Comparison of ENCODE assay signal across 8 cellular contexts in genomic region chr14:89430271-89430620, GRCh38. TPM values are rescaled to one million over a fixed set of nuclear protein-coding genes. Genes with fewer than 3 reads are reported as not detected.
DNase-seq lines count a peak whose midpoint lies in the region; TF ChIP-seq lines count a peak whose summit lies in the region.

No MANE protein-coding gene starts in this region.

- peaks cover 72% of the 10 kb centered on the region for H3K4me1 Mint-ChIP-seq in activated naive CD4-positive, alpha-beta T cell treated with anti-CD3 and anti-CD28 coated beads, Interleukin-2, amount 50 U/mL, for 24 hours

- no peaks in the 10 kb centered on the region for H3K36me3 ChIP-seq in transverse colon

- H3K27ac ChIP-seq in transverse colon: peak overlapping the region; percentile 66 to 81 (median 80)

- in situ Hi-C loops in transverse colon (cut with MboI; ENCODE audit: low pct_ligation_motif_present in 1 of 4, low pct_unique_long_range_greater_than_20kb in 1 of 4, low sequenced_read_pairs in 3 of 4): no loop called here

- TF ChIP-seq EP300 in transverse colon (IDR thresholded peaks at IDR 0.05; ENCODE audit: low read depth): no peak

- no peak for TF ChIP-seq CTCF in transverse colon (IDR thresholded peaks at IDR 0.05)

- H3K27ac Mint-ChIP-seq in activated naive CD4-positive, alpha-beta T cell treated with anti-CD3 and anti-CD28 coated beads, Interleukin-2, amount 50 U/mL, for 24 hours: peak overlapping the region; percentile 97

- H3K4me3 ChIP-seq in transverse colon: peak overlapping the region in 3 of 4 donors; percentile 8 to 39 (median 21)

- H3K4me3 Mint-ChIP-seq in activated naive CD4-positive, alpha-beta T cell treated with anti-CD3 and anti-CD28 coated beads, Interleukin-2, amount 50 U/mL, for 24 hours: peak overlapping the region; percentile 79

- H3K27me3 ChIP-seq in transverse colon: no peaks in the 10 kb centered on the region

- H3K9me3 ChIP-seq in transverse colon: no peaks in the 10 kb centered on the region

- DNase-seq in activated naive CD4-positive, alpha-beta T cell treated with Interleukin-2 at 50 U/mL for 16 hours: no peak
- DNase-seq in OCI-M1 (lab: John Stamatoyannopoulos, UW) (peak; percentile 22), hepatic stellate cell (ENCODE audit: low spot score) (peak; percentile 35), transverse colon (no peak), D341Med (ENCODE audit: low spot score) (no peak), NCI-H526 (lab: John Stamatoyannopoulos, UW) (no peak), SK-N-DZ (ENCODE audit: low spot score) (no peak)

- intact Hi-C loops in transverse colon (cut with DNase I; ENCODE audit: low total_unique reads): no loop called here

- WGBS in transverse colon (ENCODE audit: low coverage in 1 of 2), 2 donors: 21 to 31% methylated on average over 1 of the region's 1 CpG

- peaks cover 16 to 47% (median 39%) of the 10 kb centered on the region in 4 donors for H3K4me1 ChIP-seq in transverse colon

- TF ChIP-seq POLR2A in transverse colon (IDR thresholded peaks at IDR 0.05): no peak

- no peaks in the 10 kb centered on the region for H3K9me3 Mint-ChIP-seq in activated naive CD4-positive, alpha-beta T cell treated with anti-CD3 and anti-CD28 coated beads, Interleukin-2, amount 50 U/mL, for 24 hours

- H3K27me3 Mint-ChIP-seq in activated naive CD4-positive, alpha-beta T cell treated with anti-CD3 and anti-CD28 coated beads, Interleukin-2, amount 50 U/mL, for 24 hours: no peaks in the 10 kb centered on the region

- H3K36me3 Mint-ChIP-seq in activated naive CD4-positive, alpha-beta T cell treated with anti-CD3 and anti-CD28 coated beads, Interleukin-2, amount 50 U/mL, for 24 hours: peaks cover 6% of the 10 kb centered on the region

RNA-seq across cellular contexts. Expression of gene FOXN3, which starts 13.2 kb away (rescaled TPM):
- 100 to 1,000 TPM in 3 of 4 donors, 10 to 100 TPM in 1; 66.1 to 130 (median 109) TPM for total RNA-seq in transverse colon
- 22.4 and 23.6 TPM in 2 replicates for polyA plus RNA-seq in SK-N-DZ (2014; cell fraction: cytosol; rRNA removed)
- 12.1 and 14.7 TPM in 2 replicates for polyA plus RNA-seq in SK-N-DZ (2014; cell fraction: nucleus; rRNA removed)

Comparison
In these comparisons a context has a peak if more than half of its experiments do, and no peak if none do; other contexts are left out.
1. DNase-seq: peak in OCI-M1 (single experiment) and hepatic stellate cell (single experiment); none in activated naive CD4-positive, alpha-beta T cell treated with Interleukin-2 at 50 U/mL for 16 hours (single experiment), transverse colon (single experiment), D341Med (single experiment), NCI-H526 (0 of 2) and SK-N-DZ (single experiment).